Comparison of ENCODE assay signal across 8 cellular contexts in genomic region chr2:238239552-238239871, GRCh38. TPM values are rescaled to one million over a fixed set of nuclear protein-coding genes. Genes with fewer than 3 reads are reported as not detected.
DNase-seq lines count a peak whose midpoint lies in the region; ATAC-seq, FAIRE-seq and TF ChIP-seq lines count a peak whose summit lies in the region.

No MANE protein-coding gene starts in this region.

- peak; percentile 73 for DNase-seq in COLO668 (lab: John Stamatoyannopoulos, UW; ENCODE audit: unreplicated experiment)
- DNase-seq in HAP-1 (ENCODE audit: low spot score in 2 of 2): no peak
- peak; percentile 33 for DNase-seq in germinal center (ENCODE audit: low spot score)
- peak; percentile 18 for DNase-seq in small intestine
- DNase-seq in KG1 (lab: John Stamatoyannopoulos, UW): no peak
- DNase-seq in NCI-H1092 (lab: John Stamatoyannopoulos, UW): no peak

- FAIRE-seq in small intestine (lab: Jason Lieb, UNC): no peak

- H3F3A ChIP-seq in SU-DHL-6 (ENCODE audit: insufficient read depth): peaks cover 15% of the 10 kb centered on the region; the same call in 1 of the 2 replicates

- H3K27me3 ChIP-seq in HAP-1 (ENCODE audit: low read depth): no peaks in the 10 kb centered on the region
- no peaks in the 10 kb centered on the region for H3K27me3 ChIP-seq in SU-DHL-6 (ENCODE audit: low read length)
- H3K27me3 ChIP-seq in small intestine (ENCODE audit: control insufficient read depth in 2 of 2, insufficient read depth in 2 of 2, low read length in 2 of 2): no peaks in the 10 kb centered on the region

- no peak overlapping the region for H3K27ac ChIP-seq in SU-DHL-6 (ENCODE audit: low read depth, low read length)
- H3K27ac ChIP-seq in small intestine (ENCODE audit: low read depth in 1 of 2, low read length in 1 of 2): peak overlapping the region; percentile 50 to 74

- H3K9ac ChIP-seq in SU-DHL-6 (ENCODE audit: low read length): peak overlapping the region; percentile 62

- no peak overlapping the region for H2AFZ ChIP-seq in SU-DHL-6 (ENCODE audit: low read depth, low read length, severe bottlenecking)

- H3K4me3 ChIP-seq in HAP-1 (peak overlapping the region; percentile 54), SU-DHL-6 (ENCODE audit: insufficient read depth, low read length, poor library complexity, severe bottlenecking) (peak overlapping the region; percentile 81), small intestine (ENCODE audit: low read depth in 1 of 2, low read length in 2 of 2) (peak overlapping the region in 1 of 2 donors; percentile 81)

- 0 to 1% (median 0%) methylated on average over 4 to 42 of the region's 42 CpGs for WGBS in small intestine, 3 donors

- no peaks in the 10 kb centered on the region for H3K79me2 ChIP-seq in SU-DHL-6 (ENCODE audit: insufficient read depth, low read length)

- no peak for ATAC-seq in GM21390 (IDR thresholded peaks at IDR 0.05; ENCODE audit: unreplicated experiment)

- H3K36me3 ChIP-seq in HAP-1 (replicated peaks) (peaks cover 7% of the 10 kb centered on the region), SU-DHL-6 (ENCODE audit: low read length) (no peaks in the 10 kb centered on the region), small intestine (ENCODE audit: control insufficient read depth in 2 of 2, insufficient read depth in 2 of 2, low read length in 2 of 2) (no peaks in the 10 kb centered on the region)

- H3K4me1 ChIP-seq in HAP-1: peaks cover 15% of the 10 kb centered on the region
- peaks cover 0 to 3% of the 10 kb centered on the region in 2 donors for H3K4me1 ChIP-seq in small intestine (ENCODE audit: control insufficient read depth in 2 of 2, insufficient read depth in 1 of 2, low read depth in 1 of 2, low read length in 1 of 2)

- in situ Hi-C loops in HAP-1 (cut with MboI; ENCODE audit: low sequenced_read_pairs): no loop called here

- no peaks in the 10 kb centered on the region for H3K9me2 ChIP-seq in SU-DHL-6 (replicated peaks; ENCODE audit: insufficient read depth, low read length)

- H3K9me3 ChIP-seq in HAP-1 (peaks cover 4% of the 10 kb centered on the region; the same call in 1 of the 2 replicates), SU-DHL-6 (ENCODE audit: insufficient read depth, low read length) (no peaks in the 10 kb centered on the region), small intestine (ENCODE audit: control insufficient read depth, low read depth) (no peaks in the 10 kb centered on the region)

- peak overlapping the region; percentile 95 for H3K4me2 ChIP-seq in SU-DHL-6 (ENCODE audit: low read depth, low read length, poor library complexity, severe bottlenecking)

- H4K20me1 ChIP-seq in SU-DHL-6 (ENCODE audit: low read depth, low read length): no peaks in the 10 kb centered on the region

- no peak for TF ChIP-seq CTCF in SU-DHL-6 (IDR thresholded peaks at IDR 0.05; ENCODE audit: insufficient read depth, low read length, poor library complexity, severe bottlenecking)

RNA-seq across cellular contexts. Expression of gene HES6, which starts 0.3 kb away (rescaled TPM):
- 10 to 100 TPM; 25.4 to 94.3 (median 33.5) TPM for polyA plus RNA-seq in small intestine

RNA-seq across cellular contexts. Expression of gene ILKAP, which starts 36.0 kb away (rescaled TPM):
- 10 to 100 TPM; 37.6 to 66.0 (median 54.0) TPM for polyA plus RNA-seq in small intestine

RNA-seq across cellular contexts. Expression of gene PER2, which starts 48.9 kb away (rescaled TPM):
- polyA plus RNA-seq in small intestine: 1 to 10 TPM; 2.2 to 5.6 (median 2.7) TPM

Comparison
In these comparisons a context has a peak if more than half of its experiments do, and no peak if none do; other contexts are left out.
1. DNase-seq: peak in COLO668 (single experiment), germinal center (single experiment) and small intestine (single experiment); none in HAP-1 (0 of 2), KG1 (single experiment) and NCI-H1092 (single experiment).